In the genomic region with DNA sequence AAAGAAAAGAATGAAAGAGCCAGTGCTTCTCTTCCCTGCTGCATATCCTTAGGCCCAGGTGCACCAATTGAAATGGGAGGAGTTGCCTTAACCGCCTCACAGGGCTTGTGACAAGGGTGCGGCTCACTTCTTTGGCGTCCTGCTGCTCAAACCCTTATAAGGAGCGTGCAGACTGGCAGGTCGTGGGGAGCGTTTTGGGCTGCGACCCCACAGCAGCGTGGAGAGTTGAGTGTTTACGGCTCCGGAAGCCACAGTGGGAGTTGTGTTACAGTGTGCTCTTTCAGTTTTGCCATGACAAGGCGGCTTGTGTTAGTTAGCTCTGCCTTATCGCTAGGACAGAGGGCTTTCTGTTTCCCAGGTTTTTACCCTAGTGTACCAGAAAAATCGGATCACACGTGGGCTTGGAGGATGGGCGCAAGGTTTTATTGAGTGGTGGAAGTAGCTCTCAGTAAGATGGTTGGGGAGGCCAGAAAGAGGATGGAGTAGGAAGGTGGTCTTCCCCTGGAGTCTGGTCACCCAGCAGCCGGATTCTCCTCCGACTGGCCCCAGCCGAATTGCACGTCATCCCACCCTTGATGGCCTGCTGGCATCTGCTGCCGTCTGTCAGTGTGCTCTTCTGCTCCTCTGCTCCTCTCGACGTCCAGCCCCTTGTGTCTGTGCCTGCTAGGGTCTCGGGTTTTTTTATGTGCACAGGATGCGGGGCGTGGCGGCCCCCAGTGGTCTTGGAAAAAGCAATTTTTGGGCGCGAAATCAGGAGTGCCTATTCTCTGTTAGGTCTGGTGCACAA, we compare ENCODE assay signal across 12 cellular contexts.
DNase-seq lines count a peak whose midpoint lies in the region; ATAC-seq, FAIRE-seq and TF ChIP-seq lines count a peak whose summit lies in the region.
"Had no signal": no experiment of that assay in that cellular context is flagged by ENCODE, and none has a peak within 500 bp of the region (broad histone marks: within the 10 kb centered on the region; RNA-seq: fewer than 3 reads in every experiment).

No MANE protein-coding gene starts in this region.

- H3K36me3 ChIP-seq in H7 (replicated peaks; ENCODE audit: control insufficient read depth, insufficient read depth, low read length) (no peaks in the 10 kb centered on the region), Panc1 (ENCODE audit: control insufficient read depth, insufficient read depth, low read length) (no peaks in the 10 kb centered on the region), iPS DF 6.9 (ENCODE audit: control insufficient read depth, insufficient read depth, low read length) (no peaks in the 10 kb centered on the region), spleen (no peaks in the 10 kb centered on the region), gastrocnemius medialis (no peaks in the 10 kb centered on the region)

- peak; percentile 2 for DNase-seq in H7
- no peak for DNase-seq in Panc1 (ENCODE audit: low read depth, low spot score)
- DNase-seq in iPS DF 6.9 (ENCODE audit: low read depth, low spot score), result peak; percentile 11
- peak; percentile 64 for DNase-seq in spleen
- DNase-seq in gastrocnemius medialis, result no peak
- DNase-seq in GM12891 (ENCODE audit: insufficient read length, low spot score), result no peak
- no peak for DNase-seq in NCI-H345 (lab: John Stamatoyannopoulos, UW)
- DNase-seq: activated B cell treated with CpG ODN at 0.5 μM for 24 hours; CD4-positive, alpha-beta T cell; NCI-H1092; SK-N-SH; stimulated activated CD4-positive, alpha-beta T cell treated with anti-CD3 and anti-CD28 coated beads, Interleukin-4, amount 100 ng/mL, for 4 hours had no signal

- no peak for FAIRE-seq in GM12891 (lab: Jason Lieb, UNC)

- WGBS in iPS DF 6.9 (ENCODE audit: insufficient coverage, insufficient read length), result no CpG with 5 or more reads among the region's 28 CpGs
- 70 to 87% (median 77%) methylated on average over 27 to 28 of the region's 28 CpGs for WGBS in spleen, 5 donors

- H3K9me3 ChIP-seq in Panc1 (ENCODE audit: control insufficient read depth, insufficient read depth, low read depth, low read length) (no peaks in the 10 kb centered on the region), iPS DF 6.9 (ENCODE audit: control insufficient read depth, insufficient read depth, low read length) (no peaks in the 10 kb centered on the region), spleen (peaks cover 0 to 7% (median 0%) of the 10 kb centered on the region in 8 donors), gastrocnemius medialis (no peaks in the 10 kb centered on the region)
- H3K9me3 ChIP-seq: SK-N-SH had no signal

- H3K27ac ChIP-seq in Panc1 (ENCODE audit: low read length) (peak overlapping the region; percentile 48; the same call in 1 of the 2 replicates), iPS DF 6.9 (ENCODE audit: low read length) (no peak overlapping the region), spleen (no peak overlapping the region), gastrocnemius medialis (no peak overlapping the region)

- intact Hi-C loops in Panc1 (cut with micrococcal nuclease; ENCODE audit: unreplicated experiment) (no loop called here), spleen (cut with DNase I; ENCODE audit: low total_unique reads) (no loop called here), gastrocnemius medialis (cut with DNase I; ENCODE audit: low total_unique reads) (no loop called here)

- H3K4me3 ChIP-seq in H7 (ENCODE audit: insufficient read depth, low read depth, low read length), result no peak overlapping the region
- peak overlapping the region; percentile 38 to 53 for H3K4me3 ChIP-seq in Panc1 (ENCODE audit: low read depth in 2 of 2, low read length in 2 of 2)
- no peak overlapping the region for H3K4me3 ChIP-seq in iPS DF 6.9 (ENCODE audit: low read length)
- no peak overlapping the region for H3K4me3 ChIP-seq in spleen
- no peak overlapping the region for H3K4me3 ChIP-seq in gastrocnemius medialis

- ATAC-seq in Panc1 (peak; percentile 78), gastrocnemius medialis (no peak)

- H3K27me3 ChIP-seq in H7 (ENCODE audit: control insufficient read depth, insufficient read depth, low read length) (no peaks in the 10 kb centered on the region), Panc1 (ENCODE audit: control insufficient read depth, insufficient read depth, low read length) (no peaks in the 10 kb centered on the region), iPS DF 6.9 (ENCODE audit: control insufficient read depth, insufficient read depth, low read length) (no peaks in the 10 kb centered on the region), spleen (replicated peaks in 1 of 7) (no peaks in the 10 kb centered on the region), gastrocnemius medialis (no peaks in the 10 kb centered on the region)

- TF ChIP-seq POLR2A in spleen (IDR thresholded peaks at IDR 0.05) (no peak), gastrocnemius medialis (IDR thresholded peaks at IDR 0.05) (no peak), GM12891 (IDR thresholded peaks at IDR 0.05; ENCODE audit: low read depth, low read length) (no peak)

- TF ChIP-seq CTCF in Panc1 (IDR thresholded peaks at IDR 0.05) (no peak), spleen (IDR thresholded peaks at IDR 0.05 in 8 of 11, conservative IDR thresholded peaks at IDR 0.05 in 3 of 11) (no peak), gastrocnemius medialis (IDR thresholded peaks at IDR 0.05 in 4 of 5, conservative IDR thresholded peaks at IDR 0.05 in 1 of 5) (no peak)

- in situ Hi-C loops in Panc1 (cut with HindIII; ENCODE audit: low pct_unique_long_range_greater_than_20kb, low sequenced_read_pairs) (no loop called here), gastrocnemius medialis (cut with MboI; ENCODE audit: low sequenced_read_pairs in 4 of 4) (no loop called here)

- no TSS peak for BruUV-seq in Panc1 (replicated peaks; lab: Mats Ljungman, UMichigan)

- CTCF ChIA-PET in Panc1 (lab: Charles Lee), result no interaction called here

- POLR2A ChIA-PET in Panc1 (lab: Charles Lee), result no interaction called here

- H3K4me1 ChIP-seq in Panc1 (ENCODE audit: control insufficient read depth, insufficient read depth, low read length) (no peaks in the 10 kb centered on the region), iPS DF 6.9 (ENCODE audit: control insufficient read depth, insufficient read depth, low read length) (no peaks in the 10 kb centered on the region), spleen (no peaks in the 10 kb centered on the region), gastrocnemius medialis (no peaks in the 10 kb centered on the region)

TF ChIP-seq in GM12891, 5 proteins besides CTCF, POLR2A, EP300 and RAD21:
- TF ChIP-seq PAX5 (IDR thresholded peaks at IDR 0.05; ENCODE audit: insufficient read depth, low read length, severe bottlenecking) (no peak), SPI1 (IDR thresholded peaks at IDR 0.05; ENCODE audit: low read depth, low read length) (no peak), TAF1 (IDR thresholded peaks at IDR 0.05; ENCODE audit: low read depth, low read length) (no peak), POU2F2 (IDR thresholded peaks at IDR 0.05; ENCODE audit: low read depth, low read length) (no peak), POLR2AphosphoS5 (IDR thresholded peaks at IDR 0.05; ENCODE audit: low read depth, low read length) (no peak)

Comparison
In these comparisons a context has a peak if more than half of its experiments do, and no peak if none do; other contexts are left out.
1. DNase-seq: peak in H7 (single experiment), iPS DF 6.9 (single experiment) and spleen (single experiment); none in Panc1 (single experiment), gastrocnemius medialis (0 of 2), GM12891 (single experiment) and NCI-H345 (single experiment).
2. H3K4me3 ChIP-seq: peak in Panc1 (2 of 2); none in H7 (single experiment), iPS DF 6.9 (single experiment), spleen (0 of 8) and gastrocnemius medialis (0 of 4).